ENCODE assay signal across 34 cellular contexts in the genomic region with DNA sequence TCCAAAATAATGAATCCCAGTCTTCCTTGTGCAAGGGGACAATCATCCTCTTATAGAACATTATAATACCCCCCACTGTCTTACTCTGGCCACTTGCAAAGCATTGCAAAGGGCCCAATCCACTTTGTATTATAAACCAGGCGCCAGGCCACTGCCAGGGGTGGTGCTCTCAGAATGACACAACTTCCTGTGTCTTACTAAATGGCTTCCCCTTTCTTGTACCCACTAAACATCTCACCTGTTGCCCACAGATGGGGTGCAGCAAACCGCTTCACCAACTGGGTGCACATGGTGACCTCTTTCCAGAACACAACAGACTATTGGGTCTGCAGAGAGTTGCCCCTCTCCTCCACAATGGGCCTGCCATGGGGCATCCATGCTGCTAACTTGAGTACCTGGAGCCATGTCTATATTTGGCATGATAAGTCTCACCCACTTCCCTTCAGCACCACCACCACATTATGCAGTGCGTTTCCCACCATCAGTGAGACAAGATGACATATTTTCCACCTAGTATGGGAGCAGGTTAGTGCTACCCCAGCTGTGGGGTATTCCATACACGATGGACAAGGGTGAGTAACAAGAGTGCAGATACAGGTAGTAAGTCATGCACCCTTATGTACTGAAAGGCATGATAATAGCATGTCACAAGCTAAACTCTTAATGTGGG. TPM values are rescaled to one million over a fixed set of nuclear protein-coding genes. Genes with fewer than 3 reads are reported as not detected.
DNase-seq lines count a peak whose midpoint lies in the region; FAIRE-seq and TF ChIP-seq lines count a peak whose summit lies in the region.
"Had no signal": no experiment of that assay in that cellular context is flagged by ENCODE, and none has a peak within 500 bp of the region (broad histone marks: within the 10 kb centered on the region; RNA-seq: fewer than 3 reads in every experiment).

No MANE protein-coding gene starts in this region.

- H3K79me1 ChIP-seq in H1 (ENCODE audit: low read depth, low read length), result no peaks in the 10 kb centered on the region

- H3K36me3 ChIP-seq in breast epithelium (peaks cover 6% of the 10 kb centered on the region), mammary epithelial cell (ENCODE audit: insufficient read depth, low read length) (peaks cover 19% of the 10 kb centered on the region), H1 (ENCODE audit: control insufficient read depth in 2 of 4, insufficient read depth in 4 of 4, low read length in 3 of 4) (no peaks in the 10 kb centered on the region; a peak in 1 of 8 replicates), GM23248 (ENCODE audit: low read depth) (peaks cover 31% of the 10 kb centered on the region)

- dilution Hi-C loops in mammary epithelial cell (cut with HindIII; ENCODE audit: low sequenced_read_pairs), result no loop called here

- H3K4me2 ChIP-seq in mammary epithelial cell (ENCODE audit: insufficient read depth, low read depth, low read length), result no peak overlapping the region
- no peak overlapping the region for H3K4me2 ChIP-seq in H1 (ENCODE audit: insufficient read depth in 1 of 2, low read depth in 2 of 2, low read length in 2 of 2)
- H3K4me2 ChIP-seq in GM23248 (ENCODE audit: unreplicated experiment), result no peak overlapping the region
- H3K4me2 ChIP-seq: KMS-11 had no signal

- TF ChIP-seq CTCF in breast epithelium (IDR thresholded peaks at IDR 0.05) (no peak), mammary epithelial cell (conservative IDR thresholded peaks at IDR 0.05 in 1 of 2, IDR thresholded peaks at IDR 0.05 in 1 of 2; ENCODE audit: extremely low read depth in 1 of 2, insufficient read depth in 1 of 2, low read depth in 1 of 2, low read length in 2 of 2) (no peak), H1 (IDR thresholded peaks at IDR 0.05; ENCODE audit: control extremely low read depth in 1 of 3, insufficient read depth in 1 of 3, low read depth in 1 of 3, low read length in 3 of 3) (no peak)

- H3K27ac ChIP-seq in breast epithelium, result peak overlapping the region; percentile 35 to 46
- H3K27ac ChIP-seq in mammary epithelial cell (ENCODE audit: insufficient read depth, low read depth, low read length), result no peak overlapping the region
- no peak overlapping the region for H3K27ac ChIP-seq in H1 (ENCODE audit: low read depth, low read length)
- no peak overlapping the region for H3K27ac ChIP-seq in GM23248
- H3K27ac ChIP-seq: body of pancreas, heart left ventricle, KMS-11, SJSA1 had no signal

- no peak overlapping the region for H2BK5ac ChIP-seq in H1 (ENCODE audit: low read depth, low read length)

- BruUV-seq in mammary epithelial cell (replicated peaks; lab: Mats Ljungman, UMichigan), result no TSS peak

- no peak overlapping the region for H2BK15ac ChIP-seq in H1 (ENCODE audit: low read length)

- H3K14ac ChIP-seq in H1 (ENCODE audit: insufficient read length), result no peak overlapping the region

- H2BK120ac ChIP-seq in H1 (replicated peaks; ENCODE audit: low read depth, low read length), result no peak overlapping the region

- H3K9me3 Mint-ChIP-seq in T-helper 1 cell treated with Interleukin-12 subunit alpha and Interleukin-12 subunit beta and Interleukin-4 antibody, amounts not matched to agents 30 μg/mL and 1 μg/mL, for 36 hours, result no peaks in the 10 kb centered on the region
- H3K9me3 Mint-ChIP-seq in activated CD4-positive, alpha-beta memory T cell treated with anti-CD3 and anti-CD28 coated beads for 36 hours, result no peaks in the 10 kb centered on the region
- H3K9me3 Mint-ChIP-seq: activated CD4-positive, alpha-beta T cell treated with anti-CD3 and anti-CD28 coated beads, Interleukin-2, amount 10 ng/mL, durations not matched to agents 24 days and 14 days had no signal

- H3K27me3 ChIP-seq in breast epithelium (no peaks in the 10 kb centered on the region), mammary epithelial cell (ENCODE audit: insufficient read depth, low read length) (no peaks in the 10 kb centered on the region), H1 (replicated peaks in 1 of 4; ENCODE audit: control insufficient read depth in 3 of 4, extremely low read depth in 1 of 4, insufficient read depth in 3 of 4, low read length in 3 of 4) (no peaks in the 10 kb centered on the region), GM23248 (replicated peaks; ENCODE audit: insufficient read depth) (no peaks in the 10 kb centered on the region)
- H3K27me3 ChIP-seq: body of pancreas, heart left ventricle, SJSA1 had no signal

- H3K4me1 ChIP-seq in breast epithelium (no peaks in the 10 kb centered on the region), mammary epithelial cell (ENCODE audit: insufficient read depth, low read length) (no peaks in the 10 kb centered on the region), H1 (replicated peaks in 1 of 4; ENCODE audit: control insufficient read depth in 3 of 4, insufficient read depth in 4 of 4, low read length in 3 of 4) (no peaks in the 10 kb centered on the region), GM23248 (ENCODE audit: insufficient read depth) (no peaks in the 10 kb centered on the region)
- H3K4me1 ChIP-seq: body of pancreas, SJSA1 had no signal

- no peak for TF ChIP-seq EP300 in H1 (IDR thresholded peaks at IDR 0.05; ENCODE audit: borderline replicate concordance in 1 of 2, low read depth in 2 of 2, low read length in 2 of 2)

- CTCF ChIA-PET in mammary epithelial cell (lab: Charles Lee; ENCODE audit: low non-redundant PET) (no interaction called here), H1 (lab: Charles Lee; ENCODE audit: partially characterized antibody) (interaction anchor here (1.2 kb wide), 1 partner anchor 92 kb away, joined by 4 read pairs; no protein-coding TSS in a partner anchor)
- CTCF ChIA-PET in activated CD4-positive, alpha-beta memory T cell treated with anti-CD3 and anti-CD28 coated beads for 36 hours (lab: Charles Lee), result no interaction called here

- H3K9ac ChIP-seq in mammary epithelial cell (ENCODE audit: insufficient read depth, low read length) (no peak overlapping the region), H1 (replicated peaks in 1 of 4; ENCODE audit: extremely low read depth in 1 of 4, low read depth in 3 of 4, low read length in 3 of 4) (no peak overlapping the region), GM23248 (no peak overlapping the region)
- H3K9ac ChIP-seq: KMS-11 had no signal

- intact Hi-C loops in breast epithelium (cut with DNase I; ENCODE audit: low total_unique reads), result no loop called here
- intact Hi-C loops in mammary epithelial cell (cut with micrococcal nuclease), result no loop called here
- intact Hi-C loops in activated CD4-positive, alpha-beta memory T cell treated with anti-CD3 and anti-CD28 coated beads for 36 hours (cut with micrococcal nuclease), result no loop called here

- no peak overlapping the region for H3K18ac ChIP-seq in H1 (ENCODE audit: extremely low read depth, low read length)

- FAIRE-seq in H1 (lab: Jason Lieb, UNC) (no peak), urothelium cell line (lab: Jason Lieb, UNC) (peak; percentile 17)
- FAIRE-seq: GM19239, HTR-8/SVneo had no signal

- H3K4me3 Mint-ChIP-seq in T-helper 1 cell treated with Interleukin-12 subunit alpha and Interleukin-12 subunit beta and Interleukin-4 antibody, amounts not matched to agents 30 μg/mL and 1 μg/mL, for 36 hours, result no peak overlapping the region
- H3K4me3 Mint-ChIP-seq in activated CD4-positive, alpha-beta memory T cell treated with anti-CD3 and anti-CD28 coated beads for 36 hours, result no peak overlapping the region
- H3K4me3 Mint-ChIP-seq: activated CD4-positive, alpha-beta T cell treated with anti-CD3 and anti-CD28 coated beads, Interleukin-2, amount 10 ng/mL, durations not matched to agents 24 days and 14 days; T-helper 17 cell had no signal

- H3K56ac ChIP-seq in H1 (replicated peaks; ENCODE audit: insufficient read length, low read depth, low read length), result no peak overlapping the region

- no peaks in the 10 kb centered on the region for H3K79me2 ChIP-seq in mammary epithelial cell (ENCODE audit: insufficient read depth, low read length)
- H3K79me2 ChIP-seq in H1 (ENCODE audit: control insufficient read depth in 1 of 2, insufficient read depth in 2 of 2, low read length in 2 of 2), result no peaks in the 10 kb centered on the region
- H3K79me2 ChIP-seq in GM23248 (ENCODE audit: insufficient read depth), result no peaks in the 10 kb centered on the region

- no peak overlapping the region for H2BK20ac ChIP-seq in H1 (ENCODE audit: low read length)

- no peak overlapping the region for H4K91ac ChIP-seq in H1 (replicated peaks; ENCODE audit: insufficient read length, low read length)

- POLR2A ChIA-PET in H1 (lab: Charles Lee; ENCODE audit: partially characterized antibody), result interaction anchor here (1.4 kb wide), 1 partner anchor 10 kb away, joined by 4 read pairs; no protein-coding TSS in a partner anchor
- POLR2A ChIA-PET in activated CD4-positive, alpha-beta memory T cell treated with anti-CD3 and anti-CD28 coated beads for 36 hours (lab: Charles Lee), result no interaction called here

- DNase-seq in breast epithelium (ENCODE audit: low spot score in 2 of 2) (no peak), mammary epithelial cell (no peak), H1 (ENCODE audit: low read depth in 1 of 2, low spot score in 2 of 2) (no peak), urothelium cell line (ENCODE audit: low spot score) (no peak), GM23248 (no peak), AG08395 (ENCODE audit: low spot score) (no peak)
- DNase-seq in activated CD4-positive, alpha-beta memory T cell treated with anti-CD3 and anti-CD28 coated beads for 36 hours, result no peak
- DNase-seq: activated CD4-positive, alpha-beta T cell treated with anti-CD3 and anti-CD28 coated beads, Interleukin-2, amount 10 ng/mL, durations not matched to agents 24 days and 14 days; activated CD8-positive, alpha-beta memory T cell treated with anti-CD3 and anti-CD28 coated beads, Interleukin-2, amount 50 U/mL, for 48 hours; activated effector memory CD4-positive, alpha-beta T cell treated with Interleukin-2 at 50 U/mL for 16 hours; body of pancreas; effector CD8-positive, alpha-beta T cell; EL; foreskin fibroblast; heart left ventricle; NCI-H1092; NCI-H187; NCI-H2171 treated with DMSO at 0.1 percent for 48 hours; NCI-H524; occipital lobe; stimulated activated CD8-positive, alpha-beta memory T cell treated with anti-CD3 and anti-CD28 coated beads, Interleukin-4, amount 100 ng/mL, for 48 hours; T-helper 17 cell had no signal

- peak overlapping the region; percentile 46 for H3K4ac ChIP-seq in H1 (replicated peaks; ENCODE audit: insufficient read length, low read depth, low read length)

- TF ChIP-seq RAD21 in H1 (IDR thresholded peaks at IDR 0.05 in 1 of 2, conservative IDR thresholded peaks at IDR 0.05 in 1 of 2; ENCODE audit: low read depth in 2 of 2, low read length in 2 of 2), result no peak

- no peak overlapping the region for H4K5ac ChIP-seq in H1 (ENCODE audit: insufficient read length, low read depth, low read length)

- no peaks in the 10 kb centered on the region for H3K27me3 Mint-ChIP-seq in T-helper 1 cell treated with Interleukin-12 subunit alpha and Interleukin-12 subunit beta and Interleukin-4 antibody, amounts not matched to agents 30 μg/mL and 1 μg/mL, for 36 hours (ENCODE audit: low read depth)
- no peaks in the 10 kb centered on the region for H3K27me3 Mint-ChIP-seq in activated CD4-positive, alpha-beta memory T cell treated with anti-CD3 and anti-CD28 coated beads for 36 hours
- H3K27me3 Mint-ChIP-seq: activated CD4-positive, alpha-beta T cell treated with anti-CD3 and anti-CD28 coated beads, Interleukin-2, amount 10 ng/mL, durations not matched to agents 24 days and 14 days; T-helper 17 cell had no signal

- in situ Hi-C loops in mammary epithelial cell (cut with MboI; ENCODE audit: low sequenced_read_pairs in 2 of 2) (no loop called here), GM23248 (cut with MboI) (no loop called here)

- TF ChIP-seq POLR2A in breast epithelium (IDR thresholded peaks at IDR 0.05) (no peak), H1 (IDR thresholded peaks at IDR 0.05; ENCODE audit: control extremely low read depth in 1 of 2, low read depth in 2 of 2, low read length in 2 of 2) (no peak)

- H3K23ac ChIP-seq in H1 (ENCODE audit: insufficient read length), result no peak overlapping the region

- H2BK12ac ChIP-seq in H1 (ENCODE audit: low read depth, low read length), result no peak overlapping the region

- no peaks in the 10 kb centered on the region for H3K9me2 ChIP-seq in GM23248 (ENCODE audit: insufficient read depth)

- H3K4me3 ChIP-seq in breast epithelium (no peak overlapping the region), mammary epithelial cell (replicated peaks in 1 of 3; ENCODE audit: insufficient read depth in 1 of 3, low read depth in 2 of 3, low read length in 3 of 3) (no peak overlapping the region), H1 (ENCODE audit: extremely low read depth in 1 of 4, insufficient read depth in 2 of 4, low read depth in 3 of 4, low read length in 4 of 4) (no peak overlapping the region), GM23248 (no peak overlapping the region)
- H3K4me3 ChIP-seq: body of pancreas, heart left ventricle, SJSA1 had no signal

- H3K9me3 ChIP-seq in breast epithelium (no peaks in the 10 kb centered on the region), mammary epithelial cell (replicated peaks; ENCODE audit: insufficient read depth, low read length) (no peaks in the 10 kb centered on the region), H1 (ENCODE audit: insufficient read depth in 2 of 2, low read depth in 1 of 2, low read length in 1 of 2) (no peaks in the 10 kb centered on the region), GM23248 (ENCODE audit: low read depth) (no peaks in the 10 kb centered on the region)
- H3K9me3 ChIP-seq: body of pancreas, heart left ventricle, SJSA1 had no signal

- H2AK5ac ChIP-seq in H1 (ENCODE audit: low read depth, low read length), result no peak overlapping the region

- H3K27ac Mint-ChIP-seq in T-helper 1 cell treated with Interleukin-12 subunit alpha and Interleukin-12 subunit beta and Interleukin-4 antibody, amounts not matched to agents 30 μg/mL and 1 μg/mL, for 36 hours, result peak overlapping the region; percentile 21
- H3K27ac Mint-ChIP-seq in activated CD4-positive, alpha-beta memory T cell treated with anti-CD3 and anti-CD28 coated beads for 36 hours, result no peak overlapping the region
- H3K27ac Mint-ChIP-seq: activated CD4-positive, alpha-beta T cell treated with anti-CD3 and anti-CD28 coated beads, Interleukin-2, amount 10 ng/mL, durations not matched to agents 24 days and 14 days; T-helper 17 cell had no signal

- 100% methylated on average over 4 of the region's 4 CpGs for WGBS in mammary epithelial cell (ENCODE audit: low coverage, missing lambda C conversion rate)
- 91% methylated on average over 4 of the region's 4 CpGs; no CpG with 5 or more reads in 1 of the 2 experiments for WGBS in H1 (ENCODE audit: extremely low coverage in 1 of 2, insufficient coverage in 1 of 2, insufficient read length in 1 of 2, insufficient replicate concordance in 2 of 2, low coverage in 1 of 2, low lambda C conversion rate in 2 of 2, missing lambda C conversion rate in 1 of 2), 2 experiments
- 96 to 97% methylated on average over 4 of the region's 4 CpGs for WGBS in GM23248 (ENCODE audit: low coverage in 1 of 2, low lambda C conversion rate in 2 of 2, missing lambda C conversion rate in 2 of 2), 2 experiments

- H3F3A ChIP-seq in GM23248 (ENCODE audit: insufficient read depth), result 0 out of 2 replicates have a peak, but pooled peaks cover 5% of the 10 kb centered on the region

- H4K20me1 ChIP-seq in mammary epithelial cell (ENCODE audit: insufficient read depth, low read length), result no peaks in the 10 kb centered on the region
- H4K20me1 ChIP-seq in H1 (replicated peaks in 1 of 2; ENCODE audit: control insufficient read depth in 1 of 2, insufficient read depth in 2 of 2, low read length in 2 of 2), result no peaks in the 10 kb centered on the region
- H4K20me1 ChIP-seq in GM23248 (ENCODE audit: insufficient read depth), result no peaks in the 10 kb centered on the region

- H2AFZ ChIP-seq in mammary epithelial cell (ENCODE audit: low read depth, low read length) (no peak overlapping the region), H1 (ENCODE audit: low read length) (no peak overlapping the region), GM23248 (no peak overlapping the region)

- H3K23me2 ChIP-seq in H1 (ENCODE audit: low read depth, low read length), result no peaks in the 10 kb centered on the region

- peaks cover 9% of the 10 kb centered on the region for H3K4me1 Mint-ChIP-seq in T-helper 1 cell treated with Interleukin-12 subunit alpha and Interleukin-12 subunit beta and Interleukin-4 antibody, amounts not matched to agents 30 μg/mL and 1 μg/mL, for 36 hours (ENCODE audit: low read depth)
- H3K4me1 Mint-ChIP-seq in activated CD4-positive, alpha-beta memory T cell treated with anti-CD3 and anti-CD28 coated beads for 36 hours (ENCODE audit: low read depth), result no peaks in the 10 kb centered on the region
- H3K4me1 Mint-ChIP-seq: activated CD4-positive, alpha-beta T cell treated with anti-CD3 and anti-CD28 coated beads, Interleukin-2, amount 10 ng/mL, durations not matched to agents 24 days and 14 days had no signal

- H3K36me3 Mint-ChIP-seq in T-helper 1 cell treated with Interleukin-12 subunit alpha and Interleukin-12 subunit beta and Interleukin-4 antibody, amounts not matched to agents 30 μg/mL and 1 μg/mL, for 36 hours (ENCODE audit: low read depth), result peaks cover 44% of the 10 kb centered on the region
- H3K36me3 Mint-ChIP-seq in activated CD4-positive, alpha-beta memory T cell treated with anti-CD3 and anti-CD28 coated beads for 36 hours, result peaks cover 30% of the 10 kb centered on the region

- H4K8ac ChIP-seq in H1 (ENCODE audit: extremely low read depth, insufficient read depth, low read length), result no peak overlapping the region

RNA-seq across cellular contexts. Expression of gene OR2AE1, which starts 21.0 kb away (rescaled TPM):
- under 1 TPM; 0.32 to 0.98 (median 0.88) TPM for total RNA-seq in breast epithelium
- under 1 TPM in 1 of 2 donors, not detected in 1; 0.17 TPM for total RNA-seq in mammary epithelial cell
- polyA plus RNA-seq in mammary epithelial cell, result 0.05 TPM
- polyA minus RNA-seq in mammary epithelial cell, result not detected
- total RNA-seq in H1 (2021; fragmentation: NEBNext Ultra II Directional; extraction: Animal tissue kit (Norgen Biotek cat#: 25700)), result not detected in 2 replicates
- polyA plus RNA-seq in H1 (2011; rRNA removed), result not detected in 2 replicates
- not detected for polyA plus RNA-seq in H1 (2011; cell fraction: cytosol; rRNA removed)
- polyA plus RNA-seq in H1 (2011; cell fraction: nucleus; rRNA removed), result not detected
- not detected in 4 replicates for polyA plus RNA-seq in H1 (2012, experiment 1 of 2)
- not detected for polyA plus RNA-seq in H1 (2012, experiment 2 of 2)
- polyA plus RNA-seq in H1 (2013, experiment 1 of 2), result not detected
- not detected for polyA plus RNA-seq in H1 (2013, experiment 2 of 2)
- polyA minus RNA-seq in H1 (2011; rRNA and poly(A)+ RNA removed), result not detected in 2 replicates
- polyA minus RNA-seq in H1 (2011; cell fraction: cytosol; rRNA and poly(A)+ RNA removed), result not detected
- not detected for polyA minus RNA-seq in H1 (2011; cell fraction: nucleus; rRNA and poly(A)+ RNA removed)
- total RNA-seq in activated CD4-positive, alpha-beta memory T cell treated with anti-CD3 and anti-CD28 coated beads for 36 hours, result not detected
- total RNA-seq in GM23248 (2014; rRNA removed; shearing (Covaris generic)), result not detected in 2 replicates
- polyA plus RNA-seq in GM23248 (2016; fragmentation: Nextera tagmentation; extraction: Ambion mirVana), result not detected in 2 replicates
- total RNA-seq: heart left ventricle, lung microvascular endothelial cell, myocyte, occipital lobe, RPMI7951, SJSA1, T-helper 17 cell, urinary bladder had no signal
- polyA plus RNA-seq: adipose tissue, esophagus, heart left ventricle had no signal

RNA-seq across cellular contexts. Expression of gene TRIM4, which starts 21.5 kb away (rescaled TPM):
- total RNA-seq in breast epithelium (10 to 100 TPM; 46.1 to 65.9 (median 57.7) TPM), mammary epithelial cell (10 to 100 TPM; 23.2 to 24.5 TPM)
- polyA plus RNA-seq in mammary epithelial cell (10.5 TPM), H1 (2011; rRNA removed) (0.02 and 0.03 TPM in 2 replicates), GM23248 (2016; fragmentation: Nextera tagmentation; extraction: Ambion mirVana) (20.2 and 22.6 TPM in 2 replicates)
- 9.8 TPM for polyA minus RNA-seq in mammary epithelial cell
- 6.6 and 7.3 TPM in 2 replicates for total RNA-seq in H1 (2021; fragmentation: NEBNext Ultra II Directional; extraction: Animal tissue kit (Norgen Biotek cat#: 25700))
- 0.01 TPM for polyA plus RNA-seq in H1 (2011; cell fraction: cytosol; rRNA removed)
- polyA plus RNA-seq in H1 (2011; cell fraction: nucleus; rRNA removed), result 0.10 TPM
- polyA plus RNA-seq in H1 (2012, experiment 1 of 2), result not detected in 4 replicates
- not detected for polyA plus RNA-seq in H1 (2012, experiment 2 of 2)
- 1.6 TPM for polyA plus RNA-seq in H1 (2013, experiment 1 of 2)
- 1.7 TPM for polyA plus RNA-seq in H1 (2013, experiment 2 of 2)
- polyA minus RNA-seq in H1 (2011; rRNA and poly(A)+ RNA removed), result 0.06 TPM in 1 of 2 replicates, not detected in the other
- not detected for polyA minus RNA-seq in H1 (2011; cell fraction: cytosol; rRNA and poly(A)+ RNA removed)
- not detected for polyA minus RNA-seq in H1 (2011; cell fraction: nucleus; rRNA and poly(A)+ RNA removed)
- 10 to 100 TPM; 24.9 to 26.1 TPM for total RNA-seq in activated CD4-positive, alpha-beta memory T cell treated with anti-CD3 and anti-CD28 coated beads for 36 hours
- total RNA-seq in GM23248 (2014; rRNA removed; shearing (Covaris generic)), result 27.2 and 34.5 TPM in 2 replicates

RNA-seq across cellular contexts. Expression of gene GJC3, which starts 31.6 kb away (rescaled TPM):
- total RNA-seq in breast epithelium (10 to 100 TPM in 1 of 3 donors, 1 to 10 TPM in 1, under 1 TPM in 1; 0.80 to 25.6 (median 6.6) TPM), mammary epithelial cell (under 1 TPM in 1 of 2 donors, not detected in 1; 0.38 TPM)
- polyA plus RNA-seq in mammary epithelial cell (0.11 TPM), H1 (2011; rRNA removed) (1.7 and 2.7 TPM in 2 replicates), GM23248 (2016; fragmentation: Nextera tagmentation; extraction: Ambion mirVana) (not detected in 2 replicates)
- polyA minus RNA-seq in mammary epithelial cell, result not detected
- 2.5 and 3.0 TPM in 2 replicates for total RNA-seq in H1 (2021; fragmentation: NEBNext Ultra II Directional; extraction: Animal tissue kit (Norgen Biotek cat#: 25700))
- 2.2 TPM for polyA plus RNA-seq in H1 (2011; cell fraction: cytosol; rRNA removed)
- 1.9 TPM for polyA plus RNA-seq in H1 (2011; cell fraction: nucleus; rRNA removed)
- 0.81 to 3.6 TPM (median 2.4 TPM) in 4 replicates for polyA plus RNA-seq in H1 (2012, experiment 1 of 2)
- polyA plus RNA-seq in H1 (2012, experiment 2 of 2), result 1.3 TPM
- 1.5 TPM for polyA plus RNA-seq in H1 (2013, experiment 1 of 2)
- 1.7 TPM for polyA plus RNA-seq in H1 (2013, experiment 2 of 2)
- polyA minus RNA-seq in H1 (2011; rRNA and poly(A)+ RNA removed), result 0.66 and 1.7 TPM in 2 replicates
- not detected for polyA minus RNA-seq in H1 (2011; cell fraction: cytosol; rRNA and poly(A)+ RNA removed)
- 2.4 TPM for polyA minus RNA-seq in H1 (2011; cell fraction: nucleus; rRNA and poly(A)+ RNA removed)
- total RNA-seq in activated CD4-positive, alpha-beta memory T cell treated with anti-CD3 and anti-CD28 coated beads for 36 hours, result under 1 TPM; 0.19 to 0.45 TPM
- not detected in 2 replicates for total RNA-seq in GM23248 (2014; rRNA removed; shearing (Covaris generic))
- total RNA-seq: activated CD4-positive, alpha-beta T cell treated with anti-CD3 and anti-CD28 coated beads, Interleukin-2, amount 10 ng/mL, durations not matched to agents 24 days and 14 days; body of pancreas; myocyte; pulmonary artery endothelial cell; SJSA1; urinary bladder had no signal
- polyA plus RNA-seq: esophagus had no signal

Comparison
In these comparisons a context has a peak if more than half of its experiments do, and no peak if none do; other contexts are left out.
1. H3K27ac ChIP-seq: peak in breast epithelium (2 of 2); none in mammary epithelial cell (single experiment), H1 (single experiment) and GM23248 (single experiment).